ENCODE assay signal across 3 cellular contexts in genomic region chr2:20925265-20925889, GRCh38.
TF ChIP-seq lines count a peak whose summit lies in the region.

No MANE protein-coding gene starts in this region.

TF ChIP-seq in IMR-90, 13 proteins besides CTCF, POLR2A, EP300 and RAD21:
- TF ChIP-seq SMC3 (IDR thresholded peaks at IDR 0.05; ENCODE audit: low read depth, low read length) (no peak), CEBPB (IDR thresholded peaks at IDR 0.05; ENCODE audit: low read depth, low read length) (no peak), CHD1 (IDR thresholded peaks at IDR 0.05; ENCODE audit: low read depth, low read length) (no peak), ELK1 (IDR thresholded peaks at IDR 0.05; ENCODE audit: borderline replicate concordance, low read depth, low read length) (no peak), RCOR1 (IDR thresholded peaks at IDR 0.05; ENCODE audit: insufficient replicate concordance, low read length) (no peak), NFE2L2 (IDR thresholded peaks at IDR 0.05; ENCODE audit: low read depth, low read length) (no peak), MXI1 (IDR thresholded peaks at IDR 0.05; ENCODE audit: borderline replicate concordance, low read depth, low read length) (no peak), RFX5 (IDR thresholded peaks at IDR 0.05; ENCODE audit: low read depth, low read length) (no peak), USF2 (IDR thresholded peaks at IDR 0.05; ENCODE audit: low read depth, low read length) (no peak), MAFK (IDR thresholded peaks at IDR 0.05; ENCODE audit: low read depth, low read length) (no peak), BHLHE40 (IDR thresholded peaks at IDR 0.05; ENCODE audit: low read depth, low read length) (no peak), MAZ (IDR thresholded peaks at IDR 0.05; ENCODE audit: borderline replicate concordance, low read depth, low read length) (no peak), FOS (IDR thresholded peaks at IDR 0.05; ENCODE audit: low read depth, low read length) (no peak)

TF ChIP-seq in GM12878, 131 proteins besides CTCF, POLR2A, EP300 and RAD21:
- no peak for TF ChIP-seq BRCA1 (IDR thresholded peaks at IDR 0.05; ENCODE audit: low read depth, low read length)
- TF ChIP-seq REST (IDR thresholded peaks at IDR 0.05; ENCODE audit: low read depth, low read length), result peak; percentile 87
- TF ChIP-seq SIX5 (IDR thresholded peaks at IDR 0.05; ENCODE audit: low read depth, low read length, severe bottlenecking), result no peak

TF ChIP-seq in liver, 16 proteins besides CTCF, POLR2A, EP300 and RAD21 (continued from another document):
- TF ChIP-seq REST (IDR thresholded peaks at IDR 0.05), result peak; percentile 98
TF ChIP-seq in liver: peak in this region for 1.
